ENCODE assay signal across 23 cellular contexts in the genomic region with DNA sequence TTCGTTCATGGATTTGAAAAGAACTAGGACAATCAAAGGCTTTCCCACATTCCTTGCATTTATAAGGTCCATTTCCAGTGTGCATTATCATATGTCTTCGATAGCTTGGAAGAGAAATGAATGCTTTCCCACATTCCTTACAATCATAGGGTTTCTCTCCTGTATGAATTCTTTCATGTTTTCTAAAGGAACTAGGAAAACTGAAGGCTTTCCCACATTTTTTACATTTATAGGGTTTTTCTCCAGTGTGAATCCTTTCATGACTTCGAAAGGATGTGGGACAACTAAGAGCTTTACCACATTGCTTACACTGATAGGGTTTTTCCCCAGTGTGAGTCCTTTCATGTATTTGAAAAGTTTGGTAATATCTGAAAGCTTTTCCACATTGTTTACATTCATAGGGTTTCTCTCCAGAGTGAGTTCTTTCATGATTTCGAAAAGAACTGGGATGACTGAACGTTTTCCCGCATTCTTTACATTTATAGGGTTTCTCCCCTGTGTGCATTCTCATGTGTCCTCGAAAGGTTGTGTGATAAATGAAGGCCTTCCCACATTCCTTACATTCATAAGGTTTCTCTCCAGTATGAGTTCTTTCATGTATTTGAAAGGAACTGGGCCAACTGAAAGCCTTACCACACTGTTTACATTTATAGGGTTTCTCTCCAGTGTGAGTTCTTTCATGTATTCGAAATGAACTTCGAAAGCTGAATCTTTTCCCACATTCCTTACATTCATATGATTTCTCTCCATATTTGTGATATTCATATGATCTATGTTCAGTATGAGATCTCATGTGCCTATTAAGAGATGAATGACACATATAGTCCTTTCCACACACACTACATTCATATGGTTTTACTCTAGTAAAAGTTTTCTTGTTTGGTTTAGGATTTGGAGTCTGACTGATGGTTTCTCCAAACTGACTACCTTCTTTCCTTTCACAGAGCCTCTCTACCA.
"Had no signal": no experiment of that assay in that cellular context is flagged by ENCODE, and none has a peak within 500 bp of the region (broad histone marks: within the 10 kb centered on the region; RNA-seq: fewer than 3 reads in every experiment).

No MANE protein-coding gene starts in this region.

- H3K27ac Mint-ChIP-seq: activated CD4-positive, alpha-beta memory T cell treated with anti-CD3 and anti-CD28 coated beads, Interleukin-2, amount 10 ng/mL, durations not matched to agents 7 days and 5 days; activated CD4-positive, alpha-beta T cell treated with anti-CD3 and anti-CD28 coated beads, Interleukin-2, amount 10 ng/mL, durations not matched to agents 24 days and 14 days; activated naive CD8-positive, alpha-beta T cell treated with anti-CD3 and anti-CD28 coated beads, Interleukin-2, amount 50 U/mL, for 24 hours; activated T-cell treated with anti-CD3 and anti-CD28 coated beads, Interleukin-2, amount 50 U/mL, for 72 hours; brain; dendritic cell treated with granulocyte-macrophage colony-stimulating factor and Interleukin-4, amounts not matched to agents 40 ng/mL and 50 ng/mL, for 4 days; naive thymus-derived CD8-positive, alpha-beta T cell; neural progenitor cell; type B pancreatic cell had no signal

- H3K27me3 ChIP-seq: foreskin keratinocyte, neural progenitor cell, vagina had no signal

- H3K4me1 ChIP-seq: foreskin keratinocyte, lower lobe of right lung, neural progenitor cell, vagina had no signal

- H3K4me3 Mint-ChIP-seq: activated CD4-positive, alpha-beta memory T cell treated with anti-CD3 and anti-CD28 coated beads, Interleukin-2, amount 10 ng/mL, durations not matched to agents 7 days and 5 days; activated CD4-positive, alpha-beta T cell treated with anti-CD3 and anti-CD28 coated beads, Interleukin-2, amount 10 ng/mL, durations not matched to agents 24 days and 14 days; activated naive CD8-positive, alpha-beta T cell treated with anti-CD3 and anti-CD28 coated beads, Interleukin-2, amount 50 U/mL, for 24 hours; activated T-cell treated with anti-CD3 and anti-CD28 coated beads, Interleukin-2, amount 50 U/mL, for 72 hours; brain; dendritic cell treated with granulocyte-macrophage colony-stimulating factor and Interleukin-4, amounts not matched to agents 40 ng/mL and 50 ng/mL, for 4 days; naive thymus-derived CD8-positive, alpha-beta T cell; neural progenitor cell; type B pancreatic cell had no signal

- ATAC-seq: activated CD4-positive, CD25-positive, alpha-beta regulatory T cell treated with anti-CD3 and anti-CD28 coated beads, Interleukin-2, amount 50 U/mL, for 24 hours; activated naive CD8-positive, alpha-beta T cell treated with anti-CD3 and anti-CD28 coated beads, Interleukin-2, amount 50 U/mL, for 24 hours; activated T-cell treated with anti-CD3 and anti-CD28 coated beads, Interleukin-2, amount 50 U/mL, for 72 hours; foreskin keratinocyte; lower lobe of right lung; naive thymus-derived CD8-positive, alpha-beta T cell had no signal

- H3K4me2 ChIP-seq: neural progenitor cell had no signal

- H2AFZ ChIP-seq: neural progenitor cell had no signal

- H3K27ac ChIP-seq: foreskin keratinocyte, lower lobe of right lung, neural progenitor cell, thoracic aorta, vagina, VCaP had no signal

- H3K27me3 Mint-ChIP-seq: activated CD4-positive, alpha-beta memory T cell treated with anti-CD3 and anti-CD28 coated beads, Interleukin-2, amount 10 ng/mL, durations not matched to agents 7 days and 5 days; activated CD4-positive, alpha-beta T cell treated with anti-CD3 and anti-CD28 coated beads, Interleukin-2, amount 10 ng/mL, durations not matched to agents 24 days and 14 days; activated naive CD8-positive, alpha-beta T cell treated with anti-CD3 and anti-CD28 coated beads, Interleukin-2, amount 50 U/mL, for 24 hours; brain; dendritic cell treated with granulocyte-macrophage colony-stimulating factor and Interleukin-4, amounts not matched to agents 40 ng/mL and 50 ng/mL, for 4 days; naive thymus-derived CD8-positive, alpha-beta T cell; type B pancreatic cell had no signal

- H3K9ac ChIP-seq: neural progenitor cell had no signal

- H3K4me1 Mint-ChIP-seq: activated CD4-positive, alpha-beta memory T cell treated with anti-CD3 and anti-CD28 coated beads, Interleukin-2, amount 10 ng/mL, durations not matched to agents 7 days and 5 days; activated CD4-positive, alpha-beta T cell treated with anti-CD3 and anti-CD28 coated beads, Interleukin-2, amount 10 ng/mL, durations not matched to agents 24 days and 14 days; activated naive CD8-positive, alpha-beta T cell treated with anti-CD3 and anti-CD28 coated beads, Interleukin-2, amount 50 U/mL, for 24 hours; brain; neural progenitor cell had no signal

- DNase-seq: activated CD4-positive, alpha-beta memory T cell treated with anti-CD3 and anti-CD28 coated beads, Interleukin-2, amount 10 ng/mL, durations not matched to agents 7 days and 5 days; activated CD4-positive, alpha-beta T cell treated with anti-CD3 and anti-CD28 coated beads, Interleukin-2, amount 10 ng/mL, durations not matched to agents 24 days and 14 days; activated effector memory CD4-positive, alpha-beta T cell treated with anti-CD3 and anti-CD28 coated beads, Interleukin-2, amount 50 U/mL, for 16 hours; activated naive CD4-positive, alpha-beta T cell treated with anti-CD3 and anti-CD28 coated beads, Interleukin-2, amount 50 U/mL, for 16 hours; activated naive CD8-positive, alpha-beta T cell treated with anti-CD3 and anti-CD28 coated beads, Interleukin-2, amount 50 U/mL, for 24 hours; activated T-cell treated with anti-CD3 and anti-CD28 coated beads, Interleukin-2, amount 50 U/mL, for 72 hours; aorta; effector CD4-positive, alpha-beta T cell; kidney; lower lobe of right lung; naive thymus-derived CD8-positive, alpha-beta T cell; posterior cingulate gyrus; stimulated activated CD4-positive, alpha-beta T cell treated with anti-CD3 and anti-CD28 coated beads, Interleukin-4, amount 100 ng/mL, for 1 hour; stimulated activated naive CD4-positive, alpha-beta T cell had no signal

- H3K4me3 ChIP-seq: lower lobe of right lung, neural progenitor cell, vagina had no signal
